Comparison of ENCODE assay signal across 27 cellular contexts in the genomic region with DNA sequence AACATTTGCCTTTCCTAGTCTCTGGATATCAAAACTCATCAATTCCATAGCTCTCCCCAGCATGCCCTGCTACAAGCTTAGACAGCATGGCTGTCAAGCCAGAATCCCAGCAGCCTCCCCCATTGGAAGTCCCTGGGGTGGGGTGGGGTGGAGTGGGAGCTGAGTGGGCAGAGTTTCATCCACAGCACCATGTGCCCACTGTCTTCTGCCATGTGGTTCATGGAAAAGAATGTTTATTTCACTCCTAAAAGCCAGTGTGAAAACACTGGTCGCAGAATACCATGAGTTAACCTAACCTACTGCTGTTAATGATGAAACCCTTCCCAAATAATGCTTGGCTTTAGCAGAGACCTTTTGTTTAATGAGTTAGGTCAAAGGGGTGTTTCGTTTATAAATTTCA.
"Had no signal": no experiment of that assay in that cellular context is flagged by ENCODE, and none has a peak within 500 bp of the region (broad histone marks: within the 10 kb centered on the region; RNA-seq: fewer than 3 reads in every experiment).

No MANE protein-coding gene starts in this region.

- H3K4me3 ChIP-seq: MG63 had no signal

- H3K27ac ChIP-seq: KMS-11 had no signal

- H3K4me2 ChIP-seq: KMS-11 had no signal

- H3K27me3 ChIP-seq: MG63 had no signal

- H3K9ac ChIP-seq: KMS-11 had no signal

- DNase-seq: Karpas-422, Kasumi-1, MG63, MM.1S, MV-4-11, NCI-H1048, NCI-H1092, NCI-H1092 treated with DMSO at 0.1 percent for 48 hours, NCI-H1105, NCI-H1105 treated with DMSO at 0.1 percent for 48 hours, NCI-H1436, NCI-H1436 treated with DMSO at 0.1 percent for 48 hours, NCI-H1694, NCI-H1694 treated with DMSO at 0.1 percent for 48 hours, NCI-H187, NCI-H187 treated with DMSO at 0.1 percent for 48 hours, NCI-H1930, NCI-H2029, NCI-H2029 treated with DMSO at 0.1 percent for 48 hours, NCI-H2107, NCI-H2171, NCI-H2171 treated with DMSO at 0.1 percent for 48 hours, NCI-H226, NCI-H446, NCI-H446 treated with DMSO at 0.1 percent for 48 hours, NCI-H510A had no signal

- H3K9me3 ChIP-seq: MG63 had no signal

- H3K36me3 ChIP-seq: MG63 had no signal
